10 cellular contexts compared by ENCODE assay signal in genomic region chr17:16997514-16998429, GRCh38. TPM values are rescaled to one million over a fixed set of nuclear protein-coding genes. Genes with fewer than 3 reads are reported as not detected.
DNase-seq lines count a peak whose midpoint lies in the region; ATAC-seq, FAIRE-seq and TF ChIP-seq lines count a peak whose summit lies in the region.
"Had no signal": no experiment of that assay in that cellular context is flagged by ENCODE, and none has a peak within 500 bp of the region (broad histone marks: within the 10 kb centered on the region; RNA-seq: fewer than 3 reads in every experiment).

No MANE protein-coding gene starts in this region.

- peak; percentile 54 for DNase-seq in CMK (ENCODE audit: low read depth)
- DNase-seq in NB4 (ENCODE audit: low read depth): peak; percentile 90
- no peak for DNase-seq in H1 (ENCODE audit: low read depth in 1 of 2, low spot score in 2 of 2)
- DNase-seq in tibial nerve (ENCODE audit: low spot score in 2 of 2): no peak
- no peak for DNase-seq in effector memory CD4-positive, alpha-beta T cell
- DNase-seq in KG1 (lab: John Stamatoyannopoulos, UW): no peak
- no peak for DNase-seq in SHP77 treated with DMSO at 0.1 percent for 48 hours (lab: John Stamatoyannopoulos, UW)
- DNase-seq: upper lobe of left lung had no signal

- no peak overlapping the region for H3K27ac ChIP-seq in H1 (ENCODE audit: low read depth, low read length)
- H3K27ac ChIP-seq in tibial nerve: no peak overlapping the region
- H3K27ac ChIP-seq in effector memory CD4-positive, alpha-beta T cell (ENCODE audit: insufficient read depth, low read length, poor library complexity, severe bottlenecking): no peak overlapping the region
- H3K27ac ChIP-seq: upper lobe of left lung had no signal

- H2AFZ ChIP-seq in H1 (ENCODE audit: low read length): no peak overlapping the region

- no peak overlapping the region for H4K5ac ChIP-seq in H1 (ENCODE audit: insufficient read length, low read depth, low read length)

- TF ChIP-seq POLR2A in NB4 (IDR thresholded peaks at IDR 0.05; ENCODE audit: extremely low read depth, insufficient read length) (no peak), H1 (IDR thresholded peaks at IDR 0.05; ENCODE audit: control extremely low read depth in 1 of 2, low read depth in 2 of 2, low read length in 2 of 2) (no peak), tibial nerve (IDR thresholded peaks at IDR 0.05) (no peak)

- WGBS in H1 (ENCODE audit: extremely low coverage in 1 of 2, insufficient coverage in 1 of 2, insufficient read length in 1 of 2, insufficient replicate concordance in 2 of 2, low coverage in 1 of 2, low lambda C conversion rate in 2 of 2, missing lambda C conversion rate in 1 of 2), 2 experiments: 94% methylated on average over 14 of the region's 14 CpGs; no CpG with 5 or more reads in 1 of the 2 experiments
- 81 to 83% methylated on average over 6 to 8 of the region's 14 CpGs for WGBS in tibial nerve, 2 donors

- H3K18ac ChIP-seq in H1 (ENCODE audit: extremely low read depth, low read length): no peak overlapping the region

- H3K23me2 ChIP-seq in H1 (ENCODE audit: low read depth, low read length): no peaks in the 10 kb centered on the region

- H2BK12ac ChIP-seq in H1 (ENCODE audit: low read depth, low read length): no peak overlapping the region

- FAIRE-seq in H1 (lab: Jason Lieb, UNC): no peak

- H3K23ac ChIP-seq in H1 (ENCODE audit: insufficient read length): no peak overlapping the region

- no peak overlapping the region for H2BK5ac ChIP-seq in H1 (ENCODE audit: low read depth, low read length)

- CTCF ChIA-PET in H1 (lab: Charles Lee; ENCODE audit: partially characterized antibody): interaction anchor here (1.2 to 1.7 kb wide), 3 partner anchors 19 to 146 kb away, joined by 3 to 5 read pairs (median 3); no protein-coding TSS in a partner anchor

- POLR2A ChIA-PET in H1 (lab: Charles Lee; ENCODE audit: partially characterized antibody): no interaction called here

- TF ChIP-seq CTCF in NB4 (IDR thresholded peaks at IDR 0.05; ENCODE audit: low read depth, low read length) (peak; percentile 100), H1 (IDR thresholded peaks at IDR 0.05; ENCODE audit: control extremely low read depth in 1 of 3, insufficient read depth in 1 of 3, low read depth in 1 of 3, low read length in 3 of 3) (peak; percentile 40 to 63 (median 43)), tibial nerve (IDR thresholded peaks at IDR 0.05) (no peak)

- H3K9ac ChIP-seq in H1 (replicated peaks in 1 of 4; ENCODE audit: extremely low read depth in 1 of 4, low read depth in 3 of 4, low read length in 3 of 4): no peak overlapping the region

- H2BK15ac ChIP-seq in H1 (ENCODE audit: low read length): no peak overlapping the region

- TF ChIP-seq EP300 in H1 (IDR thresholded peaks at IDR 0.05; ENCODE audit: borderline replicate concordance in 1 of 2, low read depth in 2 of 2, low read length in 2 of 2): no peak
- TF ChIP-seq EP300 in tibial nerve (IDR thresholded peaks at IDR 0.05): no peak

- H4K8ac ChIP-seq in H1 (ENCODE audit: extremely low read depth, insufficient read depth, low read length): no peak overlapping the region; the same call in 1 of the 2 replicates

- no peak overlapping the region for H2BK120ac ChIP-seq in H1 (replicated peaks; ENCODE audit: low read depth, low read length)

- H3K4me3 ChIP-seq in NB4 (ENCODE audit: low read depth, low read length) (no peak overlapping the region), H1 (ENCODE audit: extremely low read depth in 1 of 4, insufficient read depth in 2 of 4, low read depth in 3 of 4, low read length in 4 of 4) (no peak overlapping the region), tibial nerve (no peak overlapping the region)
- H3K4me3 ChIP-seq in effector memory CD4-positive, alpha-beta T cell (ENCODE audit: insufficient read depth, low read depth, low read length, poor library complexity, severe bottlenecking): no peak overlapping the region
- H3K4me3 ChIP-seq: upper lobe of left lung had no signal

- H3K9me3 ChIP-seq in H1 (ENCODE audit: insufficient read depth in 2 of 2, low read depth in 1 of 2, low read length in 1 of 2) (peaks cover 0 to 3% of the 10 kb centered on the region in 2 experiments; a peak in 2 of 4 replicates), tibial nerve (no peaks in the 10 kb centered on the region)
- H3K9me3 ChIP-seq in effector memory CD4-positive, alpha-beta T cell (ENCODE audit: control insufficient read depth, low read length): no peaks in the 10 kb centered on the region
- H3K9me3 ChIP-seq: upper lobe of left lung had no signal

- no peaks in the 10 kb centered on the region for H3K79me2 ChIP-seq in H1 (ENCODE audit: control insufficient read depth in 1 of 2, insufficient read depth in 2 of 2, low read length in 2 of 2)

- H3K4me2 ChIP-seq in H1 (ENCODE audit: insufficient read depth in 1 of 2, low read depth in 2 of 2, low read length in 2 of 2): no peak overlapping the region

- no peak overlapping the region for H4K91ac ChIP-seq in H1 (replicated peaks; ENCODE audit: insufficient read length, low read length)

- peak; percentile 24 to 41; a peak in 3 of 4 replicates for TF ChIP-seq RAD21 in H1 (IDR thresholded peaks at IDR 0.05 in 1 of 2, conservative IDR thresholded peaks at IDR 0.05 in 1 of 2; ENCODE audit: low read depth in 2 of 2, low read length in 2 of 2)

- no peak overlapping the region for H3K4ac ChIP-seq in H1 (replicated peaks; ENCODE audit: insufficient read length, low read depth, low read length)

- H2AK5ac ChIP-seq in H1 (ENCODE audit: low read depth, low read length): no peak overlapping the region

- H3K4me1 ChIP-seq in H1 (replicated peaks in 1 of 4; ENCODE audit: control insufficient read depth in 3 of 4, insufficient read depth in 4 of 4, low read length in 3 of 4): 0 out of 7 replicates have a peak, but pooled peaks cover 0 to 4% (median 0%) of the 10 kb centered on the region in 4 experiments
- H3K4me1 ChIP-seq in tibial nerve: peaks cover 0 to 8% (median 3%) of the 10 kb centered on the region in 4 donors
- H3K4me1 ChIP-seq in effector memory CD4-positive, alpha-beta T cell (ENCODE audit: control insufficient read depth, insufficient read depth, low read length, poor library complexity, severe bottlenecking): peaks cover 3% of the 10 kb centered on the region

- no peaks in the 10 kb centered on the region for H3K27me3 ChIP-seq in H1 (replicated peaks in 1 of 4; ENCODE audit: control insufficient read depth in 3 of 4, extremely low read depth in 1 of 4, insufficient read depth in 3 of 4, low read length in 3 of 4)
- no peaks in the 10 kb centered on the region for H3K27me3 ChIP-seq in tibial nerve
- H3K27me3 ChIP-seq in effector memory CD4-positive, alpha-beta T cell (replicated peaks; ENCODE audit: control insufficient read depth, insufficient read depth, low read length, poor library complexity, severe bottlenecking): no peaks in the 10 kb centered on the region
- H3K27me3 ChIP-seq: upper lobe of left lung had no signal

- H4K20me1 ChIP-seq in H1 (replicated peaks in 1 of 2; ENCODE audit: control insufficient read depth in 1 of 2, insufficient read depth in 2 of 2, low read length in 2 of 2): no peaks in the 10 kb centered on the region

- no peak overlapping the region for H2BK20ac ChIP-seq in H1 (ENCODE audit: low read length)

- no peaks in the 10 kb centered on the region for H3K36me3 ChIP-seq in H1 (ENCODE audit: control insufficient read depth in 2 of 4, insufficient read depth in 4 of 4, low read length in 3 of 4)
- H3K36me3 ChIP-seq in tibial nerve: no peaks in the 10 kb centered on the region
- no peaks in the 10 kb centered on the region for H3K36me3 ChIP-seq in effector memory CD4-positive, alpha-beta T cell (ENCODE audit: control insufficient read depth, insufficient read depth, low read length)
- H3K36me3 ChIP-seq: upper lobe of left lung had no signal

- peak; percentile 82 for ATAC-seq in GM18907 (IDR thresholded peaks at IDR 0.05; ENCODE audit: unreplicated experiment)

- no peaks in the 10 kb centered on the region for H3K79me1 ChIP-seq in H1 (ENCODE audit: low read depth, low read length)

- no peak overlapping the region for H3K14ac ChIP-seq in H1 (ENCODE audit: insufficient read length)

- H3K56ac ChIP-seq in H1 (replicated peaks; ENCODE audit: insufficient read length, low read depth, low read length): no peak overlapping the region

TF ChIP-seq in H1, 55 proteins besides CTCF, POLR2A, EP300 and RAD21 (continues in another document):
- TF ChIP-seq JUND (IDR thresholded peaks at IDR 0.05; ENCODE audit: low read length): no peak
- TF ChIP-seq RFX5 (IDR thresholded peaks at IDR 0.05; ENCODE audit: borderline replicate concordance, low read depth, low read length): no peak
- TF ChIP-seq TEAD4 (IDR thresholded peaks at IDR 0.05; ENCODE audit: low read depth, low read length): no peak
- no peak for TF ChIP-seq JUN (IDR thresholded peaks at IDR 0.05; ENCODE audit: low read depth, low read length)
- no peak for TF ChIP-seq NANOG (IDR thresholded peaks at IDR 0.05; ENCODE audit: insufficient read depth, low read depth, low read length, poor library complexity, severe bottlenecking)
- TF ChIP-seq POU5F1 (IDR thresholded peaks at IDR 0.05; ENCODE audit: low read depth, low read length): no peak
- TF ChIP-seq NRF1 (IDR thresholded peaks at IDR 0.05; ENCODE audit: low read depth, low read length): no peak
- TF ChIP-seq TCF12 (IDR thresholded peaks at IDR 0.05; ENCODE audit: low read depth, low read length): no peak
- no peak for TF ChIP-seq SAP30 (IDR thresholded peaks at IDR 0.05; ENCODE audit: insufficient read depth, insufficient replicate concordance, low read length)

RNA-seq across cellular contexts. Expression of gene TNFRSF13B, which starts 25.9 kb away (rescaled TPM):
- not detected in 2 replicates for total RNA-seq in H1 (2021; fragmentation: NEBNext Ultra II Directional; extraction: Animal tissue kit (Norgen Biotek cat#: 25700))
- not detected in 2 replicates for polyA plus RNA-seq in H1 (2011; rRNA removed)
- polyA plus RNA-seq in H1 (2011; cell fraction: cytosol; rRNA removed): not detected
- polyA plus RNA-seq in H1 (2011; cell fraction: nucleus; rRNA removed): 0.10 TPM
- polyA plus RNA-seq in H1 (2012, experiment 1 of 2): not detected in 4 replicates
- polyA plus RNA-seq in H1 (2012, experiment 2 of 2): not detected
- polyA plus RNA-seq in H1 (2013, experiment 1 of 2): not detected
- polyA plus RNA-seq in H1 (2013, experiment 2 of 2): not detected
- not detected in 2 replicates for polyA minus RNA-seq in H1 (2011; rRNA and poly(A)+ RNA removed)
- not detected for polyA minus RNA-seq in H1 (2011; cell fraction: cytosol; rRNA and poly(A)+ RNA removed)
- polyA minus RNA-seq in H1 (2011; cell fraction: nucleus; rRNA and poly(A)+ RNA removed): 0.30 TPM
- total RNA-seq in tibial nerve: not detected
- total RNA-seq: HT1080 had no signal

RNA-seq across cellular contexts. Expression of gene MPRIP, which starts 44.5 kb away (rescaled TPM):
- 145 and 146 TPM in 2 replicates for total RNA-seq in H1 (2021; fragmentation: NEBNext Ultra II Directional; extraction: Animal tissue kit (Norgen Biotek cat#: 25700))
- polyA plus RNA-seq in H1 (2011; rRNA removed): 48.6 and 62.8 TPM in 2 replicates
- 54.0 TPM for polyA plus RNA-seq in H1 (2011; cell fraction: cytosol; rRNA removed)
- polyA plus RNA-seq in H1 (2011; cell fraction: nucleus; rRNA removed): 111 TPM
- 77.7 to 92.1 TPM (median 86.1 TPM) in 4 replicates for polyA plus RNA-seq in H1 (2012, experiment 1 of 2)
- polyA plus RNA-seq in H1 (2012, experiment 2 of 2): 68.9 TPM
- 55.7 TPM for polyA plus RNA-seq in H1 (2013, experiment 1 of 2)
- polyA plus RNA-seq in H1 (2013, experiment 2 of 2): 57.6 TPM
- polyA minus RNA-seq in H1 (2011; rRNA and poly(A)+ RNA removed): 82.0 and 97.2 TPM in 2 replicates
- 58.9 TPM for polyA minus RNA-seq in H1 (2011; cell fraction: cytosol; rRNA and poly(A)+ RNA removed)
- polyA minus RNA-seq in H1 (2011; cell fraction: nucleus; rRNA and poly(A)+ RNA removed): 60.1 TPM
- total RNA-seq in tibial nerve: 100 to 1,000 TPM; 216 to 291 (median 265) TPM

Comparison
In these comparisons a context has a peak if more than half of its experiments do, and no peak if none do; other contexts are left out.
1. DNase-seq: peak in CMK (single experiment) and NB4 (single experiment); none in H1 (0 of 2), tibial nerve (0 of 2), effector memory CD4-positive, alpha-beta T cell (0 of 3), KG1 (single experiment) and SHP77 treated with DMSO at 0.1 percent for 48 hours (single experiment).
2. CTCF ChIP-seq: peak in NB4 (single experiment) and H1 (3 of 3); none in tibial nerve (0 of 5).